17 cellular contexts compared by ENCODE assay signal in the genomic region with DNA sequence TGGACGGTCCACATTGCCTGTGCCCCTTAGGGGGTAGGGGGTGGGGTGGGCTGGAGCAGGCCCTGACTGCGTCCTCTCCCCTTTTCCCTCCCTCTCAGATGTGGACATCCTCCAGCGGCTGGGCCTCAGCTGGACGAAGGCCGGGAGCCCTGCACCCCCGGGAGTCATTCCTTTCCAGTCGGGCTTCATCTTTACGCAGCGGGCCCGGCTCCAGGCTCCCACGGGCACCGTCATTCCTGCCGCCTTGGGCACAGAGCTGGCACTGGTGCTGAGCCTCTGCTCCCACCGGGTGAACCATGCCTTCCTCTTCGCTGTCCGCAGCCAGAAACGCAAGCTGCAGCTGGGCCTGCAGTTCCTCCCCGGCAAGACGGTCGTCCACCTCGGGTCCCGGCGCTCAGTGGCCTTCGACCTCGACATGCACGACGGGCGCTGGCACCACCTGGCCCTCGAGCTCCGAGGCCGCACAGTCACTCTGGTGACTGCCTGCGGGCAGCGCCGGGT.
"Had no signal": no experiment of that assay in that cellular context is flagged by ENCODE, and none has a peak within 500 bp of the region (broad histone marks: within the 10 kb centered on the region; RNA-seq: fewer than 3 reads in every experiment).

No MANE protein-coding gene starts in this region.

- H3K27me3 ChIP-seq: gastrocnemius medialis, heart right ventricle, ovary, testis, vagina had no signal

- DNase-seq: central memory CD4-positive, alpha-beta T cell; effector memory CD8-positive, alpha-beta T cell; gastrocnemius medialis; heart right ventricle; hypothalamus; left ventricle myocardium inferior; stimulated activated CD4-positive, alpha-beta T cell treated with anti-CD3 and anti-CD28 coated beads, Interleukin-15, amount 100 ng/mL, for 24 hours; stimulated activated CD4-positive, alpha-beta T cell treated with anti-CD3 and anti-CD28 coated beads, Interleukin-1b, Interleukin-23, amount 100 ng/mL, for 48 hours; stimulated activated CD4-positive, alpha-beta T cell treated with anti-CD3 and anti-CD28 coated beads, Interleukin-4, amount 100 ng/mL, for 24 hours; stimulated activated naive CD8-positive, alpha-beta T cell treated with anti-CD3 and anti-CD28 coated beads, Interleukin-15, amount 100 ng/mL, for 72 hours; testis had no signal

- H3K27ac ChIP-seq: epithelial cell of prostate, esophagus muscularis mucosa, gastrocnemius medialis, heart right ventricle, left ventricle myocardium inferior, ovary, testis had no signal

- H3K9me3 ChIP-seq: esophagus muscularis mucosa, gastrocnemius medialis, heart right ventricle, left ventricle myocardium inferior, mucosa of descending colon, ovary, testis, vagina had no signal

- H3K4me3 ChIP-seq: esophagus muscularis mucosa, gastrocnemius medialis, heart right ventricle, left ventricle myocardium inferior, lung, mucosa of descending colon, ovary, testis, vagina had no signal

- H3K36me3 ChIP-seq: esophagus muscularis mucosa, gastrocnemius medialis, left ventricle myocardium inferior, ovary, vagina had no signal
